ENCODE assay signal across 8 cellular contexts in the genomic region with DNA sequence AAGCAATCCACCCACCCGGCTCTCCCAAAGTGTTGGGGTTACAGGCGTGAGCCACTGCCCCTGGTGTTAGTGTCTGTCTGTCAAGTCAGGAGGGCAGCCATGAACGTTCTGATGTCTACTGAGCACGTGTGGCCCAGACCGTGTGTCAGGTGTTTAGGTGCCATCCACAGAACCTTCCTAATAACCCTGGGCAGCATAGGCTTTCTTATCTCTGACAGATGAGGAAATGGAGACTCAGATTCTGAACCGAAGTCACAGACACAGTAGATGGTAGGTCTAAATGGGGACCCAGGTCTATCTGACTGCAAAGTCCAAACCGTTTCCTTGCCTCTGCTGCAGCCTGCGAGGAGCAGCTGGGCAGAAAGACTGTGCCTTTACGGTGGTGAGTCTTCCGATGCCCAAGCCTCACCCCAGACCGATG. TPM values are rescaled to one million over a fixed set of nuclear protein-coding genes. Genes with fewer than 3 reads are reported as not detected.
DNase-seq lines count a peak whose midpoint lies in the region; ATAC-seq and TF ChIP-seq lines count a peak whose summit lies in the region.

No MANE protein-coding gene starts in this region.

- H3K4me1 ChIP-seq in iPS-18a (ENCODE audit: control insufficient read depth, low read depth, low read length) = peaks cover 10% of the 10 kb centered on the region

- ATAC-seq in activated CD4-positive, CD25-positive, alpha-beta regulatory T cell treated with anti-CD3 and anti-CD28 coated beads, Interleukin-2, amount 50 U/mL, for 24 hours = peak; percentile 1
- no peak for ATAC-seq in GM18498 (IDR thresholded peaks at IDR 0.05; ENCODE audit: unreplicated experiment)

- no peak for TF ChIP-seq CTCF in WI38 (IDR thresholded peaks at IDR 0.05; ENCODE audit: low read depth, low read length)

- H3K4me3 ChIP-seq in WI38 (ENCODE audit: low read depth, low read length) (peak overlapping the region; percentile 73), iPS-18a (ENCODE audit: low read length) (peak overlapping the region; percentile 52)

- no peak for DNase-seq in activated CD4-positive, CD25-positive, alpha-beta regulatory T cell treated with anti-CD3 and anti-CD28 coated beads, Interleukin-2, amount 50 U/mL, for 72 hours
- DNase-seq in substantia nigra (lab: John Stamatoyannopoulos, UW) (no peak), mesenteric fat pad (ENCODE audit: low spot score) (no peak), OCI-M1 (lab: John Stamatoyannopoulos, UW) (no peak)

- peaks cover 52% of the 10 kb centered on the region for H3K27me3 ChIP-seq in iPS-18a (ENCODE audit: control insufficient read depth, insufficient read depth, low read length)

- H3K36me3 ChIP-seq in iPS-18a (ENCODE audit: control insufficient read depth, low read depth, low read length) = no peaks in the 10 kb centered on the region

- no peaks in the 10 kb centered on the region for H3K9me3 ChIP-seq in iPS-18a (ENCODE audit: control insufficient read depth, low read depth, low read length)

- H3K9ac ChIP-seq in iPS-18a (ENCODE audit: low read length) = no peak overlapping the region

- no peak overlapping the region for H3K27ac ChIP-seq in iPS-18a (ENCODE audit: low read length)
- H3K27ac ChIP-seq in substantia nigra (ENCODE audit: low read depth, low read length, poor library complexity, severe bottlenecking) = peak overlapping the region; percentile 58

RNA-seq across cellular contexts. Expression of gene IL6R, which starts 0.6 kb away (rescaled TPM):
- 35.6 TPM for total RNA-seq in mesenteric fat pad
